Comparison of ENCODE assay signal across 10 cellular contexts in genomic region chr7:44615149-44615611, GRCh38. TPM values are rescaled to one million over a fixed set of nuclear protein-coding genes. Genes with fewer than 3 reads are reported as not detected.
DNase-seq lines count a peak whose midpoint lies in the region; ATAC-seq lines count a peak whose summit lies in the region.
"Had no signal": no experiment of that assay in that cellular context is flagged by ENCODE, and none has a peak within 500 bp of the region (broad histone marks: within the 10 kb centered on the region; RNA-seq: fewer than 3 reads in every experiment).

No MANE protein-coding gene starts in this region.

- ATAC-seq in activated naive CD4-positive, alpha-beta T cell treated with anti-CD3 and anti-CD28 coated beads, Interleukin-2, amount 50 U/mL, for 72 hours, result no peak
- ATAC-seq in right cardiac atrium (peak; percentile 75 to 79), HG02678 (IDR thresholded peaks at IDR 0.05; ENCODE audit: unreplicated experiment) (no peak), GM18873 (IDR thresholded peaks at IDR 0.05; ENCODE audit: low FRiP score, unreplicated experiment) (no peak)

- H3K36me3 ChIP-seq in subcutaneous abdominal adipose tissue (ENCODE audit: control insufficient read depth in 5 of 5, insufficient read depth in 5 of 5, low read length in 5 of 5), result peaks cover 0 to 6% (median 2%) of the 10 kb centered on the region in 5 donors
- H3K36me3 ChIP-seq: uterus had no signal

- H3K4me3 ChIP-seq in right cardiac atrium (ENCODE audit: low read length), result no peak overlapping the region
- H3K4me3 ChIP-seq in subcutaneous abdominal adipose tissue (ENCODE audit: low read depth in 1 of 5, low read length in 5 of 5), result no peak overlapping the region
- H3K4me3 ChIP-seq: uterus had no signal

- H3K9me3 Mint-ChIP-seq in activated naive CD4-positive, alpha-beta T cell treated with anti-CD3 and anti-CD28 coated beads, Interleukin-2, amount 50 U/mL, for 72 hours, result no peaks in the 10 kb centered on the region

- peaks cover 0 to 15% of the 10 kb centered on the region in 2 donors for H3K36me3 Mint-ChIP-seq in activated naive CD4-positive, alpha-beta T cell treated with anti-CD3 and anti-CD28 coated beads, Interleukin-2, amount 50 U/mL, for 72 hours

- H3K9ac ChIP-seq in subcutaneous abdominal adipose tissue (ENCODE audit: low read length in 5 of 5), result peak overlapping the region in 1 of 5 donors; percentile 1

- H3K27ac ChIP-seq in right cardiac atrium (ENCODE audit: low read length), result no peak overlapping the region
- peak overlapping the region; percentile 30 for H3K27ac ChIP-seq in subcutaneous abdominal adipose tissue (ENCODE audit: low read depth, low read length)

- H3K27me3 ChIP-seq in right cardiac atrium (ENCODE audit: control insufficient read depth, insufficient read depth), result no peaks in the 10 kb centered on the region
- H3K27me3 ChIP-seq in subcutaneous abdominal adipose tissue (ENCODE audit: control insufficient read depth in 5 of 5, insufficient read depth in 4 of 5, low read length in 5 of 5), result no peaks in the 10 kb centered on the region
- H3K27me3 ChIP-seq: uterus had no signal

- 62% methylated on average over 2 of the region's 2 CpGs for WGBS in right cardiac atrium

- H3K9me3 ChIP-seq in right cardiac atrium (ENCODE audit: control insufficient read depth, low read length) (no peaks in the 10 kb centered on the region), subcutaneous abdominal adipose tissue (ENCODE audit: control insufficient read depth in 5 of 5, low read length in 5 of 5) (no peaks in the 10 kb centered on the region)
- H3K9me3 ChIP-seq: uterus had no signal

- H3K27ac Mint-ChIP-seq in activated naive CD4-positive, alpha-beta T cell treated with anti-CD3 and anti-CD28 coated beads, Interleukin-2, amount 50 U/mL, for 72 hours, result peak overlapping the region; percentile 26 to 85

- peak; percentile 41 for DNase-seq in activated CD4-positive, alpha-beta T cell treated with anti-CD3 and anti-CD28 coated beads, Interleukin-2, amount 50 U/mL, for 1 hour
- DNase-seq in activated CD4-positive, alpha-beta T cell treated with anti-CD3 and anti-CD28 coated beads for 48 hours, result no peak
- no peak for DNase-seq in activated naive CD4-positive, alpha-beta T cell treated with anti-CD3 and anti-CD28 coated beads, Interleukin-2, amount 50 U/mL, for 72 hours (ENCODE audit: low spot score in 2 of 2)
- peak; percentile 41 to 76 (median 66) for DNase-seq in right cardiac atrium
- DNase-seq in retina, result no peak
- DNase-seq: NCI-H2171 treated with DMSO at 0.1 percent for 48 hours, uterus had no signal

- H3K4me1 ChIP-seq in right cardiac atrium (ENCODE audit: control insufficient read depth, insufficient read depth, low read length) (peaks cover 7% of the 10 kb centered on the region), subcutaneous abdominal adipose tissue (ENCODE audit: control insufficient read depth in 5 of 5, insufficient read depth in 5 of 5, low read length in 5 of 5) (peaks cover 3 to 20% (median 11%) of the 10 kb centered on the region in 5 donors)
- H3K4me1 ChIP-seq: uterus had no signal

- intact Hi-C loops in right cardiac atrium (cut with DNase I), result no loop called here

RNA-seq across cellular contexts. Expression of gene OGDH, which starts 8.8 kb away (rescaled TPM):
- total RNA-seq in activated naive CD4-positive, alpha-beta T cell treated with anti-CD3 and anti-CD28 coated beads, Interleukin-2, amount 50 U/mL, for 72 hours, result 100 to 1,000 TPM in 1 of 2 donors, 10 to 100 TPM in 1; 53.2 to 106 TPM
- total RNA-seq in right cardiac atrium, result 100 to 1,000 TPM; 347 to 406 (median 380) TPM
- 168 TPM for polyA plus RNA-seq in right cardiac atrium

RNA-seq across cellular contexts. Expression of gene TMED4, which starts 33.1 kb away (rescaled TPM):
- 100 to 1,000 TPM in 1 of 2 donors, 10 to 100 TPM in 1; 67.1 to 114 TPM for total RNA-seq in activated naive CD4-positive, alpha-beta T cell treated with anti-CD3 and anti-CD28 coated beads, Interleukin-2, amount 50 U/mL, for 72 hours
- 10 to 100 TPM; 63.2 to 75.2 (median 66.6) TPM for total RNA-seq in right cardiac atrium
- polyA plus RNA-seq in right cardiac atrium, result 63.9 TPM

RNA-seq across cellular contexts. Expression of gene DDX56, which starts 41.5 kb away (rescaled TPM):
- total RNA-seq in activated naive CD4-positive, alpha-beta T cell treated with anti-CD3 and anti-CD28 coated beads, Interleukin-2, amount 50 U/mL, for 72 hours, result 10 to 100 TPM; 83.4 to 92.7 TPM
- 10 to 100 TPM; 23.4 to 35.5 (median 28.2) TPM for total RNA-seq in right cardiac atrium
- polyA plus RNA-seq in right cardiac atrium, result 24.1 TPM

Comparison
In these comparisons a context has a peak if more than half of its experiments do, and no peak if none do; other contexts are left out.
1. DNase-seq: peak in activated CD4-positive, alpha-beta T cell treated with anti-CD3 and anti-CD28 coated beads, Interleukin-2, amount 50 U/mL, for 1 hour (single experiment) and right cardiac atrium (3 of 3); none in activated CD4-positive, alpha-beta T cell treated with anti-CD3 and anti-CD28 coated beads for 48 hours (single experiment), activated naive CD4-positive, alpha-beta T cell treated with anti-CD3 and anti-CD28 coated beads, Interleukin-2, amount 50 U/mL, for 72 hours (0 of 2) and retina (single experiment).
2. ATAC-seq: peak in right cardiac atrium (2 of 2); none in activated naive CD4-positive, alpha-beta T cell treated with anti-CD3 and anti-CD28 coated beads, Interleukin-2, amount 50 U/mL, for 72 hours (0 of 2), HG02678 (single experiment) and GM18873 (single experiment).